In the genomic region with DNA sequence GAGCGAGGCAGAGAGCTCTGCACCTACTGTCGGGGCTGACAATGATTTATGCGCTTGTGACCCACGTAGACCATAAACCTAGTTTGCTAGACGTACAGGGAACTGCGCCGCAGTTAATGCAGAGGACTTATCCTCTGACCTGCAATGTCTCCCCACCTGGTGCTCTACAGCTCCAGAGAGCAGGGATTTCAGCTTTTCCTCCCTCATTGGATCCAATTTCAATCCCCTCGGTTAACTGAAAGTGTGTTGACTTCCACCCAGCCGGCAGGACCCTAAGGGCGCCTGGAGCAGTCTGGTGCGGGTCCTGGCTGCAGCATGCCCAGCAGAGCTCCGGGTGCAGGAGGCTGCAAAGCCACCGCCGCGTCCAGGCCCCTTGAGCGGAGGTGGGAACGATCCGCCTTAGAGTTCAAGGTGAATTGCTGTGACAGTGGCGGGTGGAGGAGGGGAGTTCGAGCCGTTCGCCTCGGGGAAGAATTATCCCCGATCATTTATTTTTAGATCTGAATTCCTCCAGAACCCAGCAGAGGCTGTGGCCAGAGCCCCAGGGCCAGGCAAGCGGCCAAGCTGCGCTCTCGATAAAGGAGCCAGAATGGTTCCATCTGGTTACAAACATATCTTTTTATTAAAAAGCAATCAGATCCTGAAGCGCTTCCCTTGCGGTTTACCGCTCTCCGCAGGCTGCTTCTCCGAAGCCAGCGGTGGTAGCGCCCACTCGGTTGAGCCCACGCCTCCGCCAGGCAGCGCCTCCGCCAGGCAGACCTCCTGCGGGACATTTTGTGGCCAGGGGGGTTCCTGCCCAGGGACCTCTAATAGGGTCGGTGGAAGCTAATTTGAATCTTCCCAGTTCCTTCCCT, we compare ENCODE assay signal across 8 cellular contexts.
A peak's percentile ranks its signal among the peaks of the same experiment; 100 is the strongest.
DNase-seq lines count a peak whose midpoint lies in the region; ATAC-seq and TF ChIP-seq lines count a peak whose summit lies in the region.

No MANE protein-coding gene starts in this region.

- H3K4me3 ChIP-seq in GM23248 (peak overlapping the region; percentile 69), hepatocyte (peak overlapping the region; percentile 16)

- H2AFZ ChIP-seq in GM23248 (peak overlapping the region; percentile 85), hepatocyte (peak overlapping the region; percentile 28)

- peaks cover 43% of the 10 kb centered on the region for H3K4me1 Mint-ChIP-seq in activated naive CD4-positive, alpha-beta T cell treated with anti-CD3 and anti-CD28 coated beads, Interleukin-2, amount 50 U/mL, for 24 hours

- WGBS in GM23248 (ENCODE audit: low coverage in 1 of 2, low lambda C conversion rate in 2 of 2, missing lambda C conversion rate in 2 of 2), 2 experiments, result 11 to 12% methylated on average over 41 of the region's 41 CpGs
- WGBS in hepatocyte (ENCODE audit: low lambda C conversion rate, missing lambda C conversion rate), result 2% methylated on average over 41 of the region's 41 CpGs

- in situ Hi-C loops in GM23248 (cut with MboI), result no loop called here

- H3K9ac ChIP-seq in GM23248, result peak overlapping the region; percentile 50

- peaks cover 8% of the 10 kb centered on the region; the same call in 1 of the 2 replicates for H3K27me3 ChIP-seq in GM23248 (replicated peaks; ENCODE audit: insufficient read depth)
- peaks cover 80% of the 10 kb centered on the region for H3K27me3 ChIP-seq in hepatocyte

- no peaks in the 10 kb centered on the region for H4K20me1 ChIP-seq in GM23248 (ENCODE audit: insufficient read depth)
- no peaks in the 10 kb centered on the region for H4K20me1 ChIP-seq in hepatocyte (ENCODE audit: insufficient read depth, poor library complexity, severe bottlenecking)

- H3K9me3 Mint-ChIP-seq in activated naive CD4-positive, alpha-beta T cell treated with anti-CD3 and anti-CD28 coated beads, Interleukin-2, amount 50 U/mL, for 24 hours, result no peaks in the 10 kb centered on the region

- H3K9me2 ChIP-seq in GM23248 (ENCODE audit: insufficient read depth) (no peaks in the 10 kb centered on the region), hepatocyte (replicated peaks; ENCODE audit: insufficient read depth) (no peaks in the 10 kb centered on the region)

- H3K79me2 ChIP-seq in GM23248 (ENCODE audit: insufficient read depth) (no peaks in the 10 kb centered on the region), hepatocyte (no peaks in the 10 kb centered on the region)

- DNase-seq in GM23248 (peak; percentile 56), hepatocyte (ENCODE audit: low spot score) (peak; percentile 19), T1000 (lab: John Stamatoyannopoulos, UW) (no peak)
- DNase-seq in stimulated activated naive CD8-positive, alpha-beta T cell treated with anti-CD3 and anti-CD28 coated beads, Interleukin-15, Interleukin-2, amounts not matched to agents 100 U/mL and 50 U/mL, for 24 hours, result peak; percentile 7

- no peaks in the 10 kb centered on the region for H3F3A ChIP-seq in GM23248 (ENCODE audit: insufficient read depth)

- peak overlapping the region; percentile 85 for H3K4me2 ChIP-seq in GM23248 (ENCODE audit: unreplicated experiment)
- H3K4me2 ChIP-seq in hepatocyte, result peak overlapping the region; percentile 91

- H3K4me1 ChIP-seq in GM23248 (ENCODE audit: insufficient read depth), result peaks cover 5% of the 10 kb centered on the region
- peaks cover 21% of the 10 kb centered on the region for H3K4me1 ChIP-seq in hepatocyte (ENCODE audit: insufficient read depth)

- H3K4me3 Mint-ChIP-seq in activated naive CD4-positive, alpha-beta T cell treated with anti-CD3 and anti-CD28 coated beads, Interleukin-2, amount 50 U/mL, for 24 hours, result peak overlapping the region; percentile 23

- H3K9me3 ChIP-seq in GM23248 (ENCODE audit: low read depth) (no peaks in the 10 kb centered on the region), hepatocyte (ENCODE audit: low read depth) (no peaks in the 10 kb centered on the region)

- peaks cover 59% of the 10 kb centered on the region for H3K27me3 Mint-ChIP-seq in activated naive CD4-positive, alpha-beta T cell treated with anti-CD3 and anti-CD28 coated beads, Interleukin-2, amount 50 U/mL, for 24 hours

- no peak overlapping the region for H3K27ac Mint-ChIP-seq in activated naive CD4-positive, alpha-beta T cell treated with anti-CD3 and anti-CD28 coated beads, Interleukin-2, amount 50 U/mL, for 24 hours

- peaks cover 3% of the 10 kb centered on the region for H3K36me3 Mint-ChIP-seq in activated naive CD4-positive, alpha-beta T cell treated with anti-CD3 and anti-CD28 coated beads, Interleukin-2, amount 50 U/mL, for 24 hours

- peak; percentile 21 for ATAC-seq in stimulated activated naive CD8-positive, alpha-beta T cell treated with anti-CD3 and anti-CD28 coated beads, Interleukin-15, Interleukin-2, amounts not matched to agents 100 U/mL and 50 U/mL, for 24 hours
- no peak for ATAC-seq in esophagus mucosa
- no peak for ATAC-seq in HG03135 (IDR thresholded peaks at IDR 0.05; ENCODE audit: unreplicated experiment)

- TF ChIP-seq CTCF in 22Rv1 (IDR thresholded peaks at IDR 0.05), result peak; percentile 7; the same call in 1 of the 2 replicates
- TF ChIP-seq CTCF in hepatocyte (IDR thresholded peaks at IDR 0.05; ENCODE audit: poor library complexity), result no peak

- H3K36me3 ChIP-seq in GM23248 (ENCODE audit: low read depth) (no peaks in the 10 kb centered on the region), hepatocyte (replicated peaks; ENCODE audit: insufficient read depth, low read depth) (no peaks in the 10 kb centered on the region)

- H3K27ac ChIP-seq in 22Rv1 (no peak overlapping the region), GM23248 (no peak overlapping the region), hepatocyte (peak overlapping the region; percentile 86)
